In the genomic region with DNA sequence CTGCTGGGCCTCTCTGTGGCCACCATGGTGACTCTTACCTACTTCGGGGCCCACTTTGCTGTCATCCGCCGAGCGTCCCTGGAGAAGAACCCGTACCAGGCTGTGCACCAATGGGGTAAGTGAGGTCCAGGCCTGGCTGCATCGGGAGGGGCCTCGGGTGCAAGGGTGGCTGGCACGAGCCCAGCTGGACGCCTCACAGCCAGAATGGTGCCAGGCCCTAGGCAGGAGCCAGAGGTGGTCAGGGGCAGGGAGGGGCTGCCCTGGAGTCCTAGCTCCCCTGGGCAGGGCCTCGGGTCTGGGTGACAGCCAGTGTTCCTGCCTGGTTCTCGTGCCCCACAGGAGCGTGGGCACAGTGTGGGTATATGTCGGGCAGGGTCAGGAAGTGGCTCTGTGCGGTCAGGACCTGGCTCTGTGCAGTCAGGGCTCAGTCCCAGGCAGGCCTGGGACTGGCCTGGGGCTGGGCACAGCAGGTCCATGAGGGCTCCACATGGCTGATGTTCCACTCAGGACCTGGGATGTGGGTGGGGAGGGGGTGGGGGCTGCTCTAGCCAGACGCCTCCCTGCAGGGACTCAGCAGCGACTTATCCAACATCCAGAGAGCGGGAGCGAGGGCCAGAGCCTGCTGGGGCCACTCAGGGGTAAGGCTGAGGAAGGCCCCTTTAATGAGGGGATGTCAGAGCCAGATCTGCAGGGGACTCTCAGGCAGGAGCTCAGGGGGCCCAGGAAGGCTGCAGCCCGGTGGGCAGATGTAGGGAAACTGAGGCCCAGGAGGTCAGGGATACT, we compare ENCODE assay signal across 1 cellular context.
TF ChIP-seq lines count a peak whose summit lies in the region.

No MANE protein-coding gene starts in this region.

TF ChIP-seq in SK-N-SH treated with all-trans-retinoic acid at 6 μM for 48 hours, 23 proteins besides CTCF, POLR2A, EP300 and RAD21 (continued from another document):
- TF ChIP-seq, protein P1, sequence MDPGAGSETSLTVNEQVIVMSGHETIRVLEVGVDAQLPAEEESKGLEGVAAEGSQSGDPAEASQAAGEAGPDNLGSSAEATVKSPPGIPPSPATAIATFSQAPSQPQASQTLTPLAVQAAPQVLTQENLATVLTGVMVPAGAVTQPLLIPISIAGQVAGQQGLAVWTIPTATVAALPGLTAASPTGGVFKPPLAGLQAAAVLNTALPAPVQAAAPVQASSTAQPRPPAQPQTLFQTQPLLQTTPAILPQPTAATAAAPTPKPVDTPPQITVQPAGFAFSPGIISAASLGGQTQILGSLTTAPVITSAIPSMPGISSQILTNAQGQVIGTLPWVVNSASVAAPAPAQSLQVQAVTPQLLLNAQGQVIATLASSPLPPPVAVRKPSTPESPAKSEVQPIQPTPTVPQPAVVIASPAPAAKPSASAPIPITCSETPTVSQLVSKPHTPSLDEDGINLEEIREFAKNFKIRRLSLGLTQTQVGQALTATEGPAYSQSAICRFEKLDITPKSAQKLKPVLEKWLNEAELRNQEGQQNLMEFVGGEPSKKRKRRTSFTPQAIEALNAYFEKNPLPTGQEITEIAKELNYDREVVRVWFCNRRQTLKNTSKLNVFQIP (CRISPR knock-in tag; IDR thresholded peaks at IDR 0.05; ENCODE audit: borderline replicate concordance, low read depth), result no peak
- no peak for TF ChIP-seq ZNF8 (CRISPR knock-in tag; IDR thresholded peaks at IDR 0.05)
